29 cellular contexts compared by ENCODE assay signal in genomic region chr16:69114976-69115355, GRCh38.
"Had no signal": no experiment of that assay in that cellular context is flagged by ENCODE, and none has a peak within 500 bp of the region (broad histone marks: within the 10 kb centered on the region; RNA-seq: fewer than 3 reads in every experiment).

No MANE protein-coding gene starts in this region.

- H3K36me3 Mint-ChIP-seq: natural killer cell had no signal

- H3K4me3 Mint-ChIP-seq: immature natural killer cell; mesothelial cell of epicardium; naive B cell; natural killer cell; nephron progenitor cell; neural progenitor cell; stimulated activated memory B cell treated with anti-CD40 and anti-IgM and Interleukin-4, amounts not matched to agents 10 μg/mL and 1 μg/mL and 100 μg/mL, for 72 hours had no signal

- ATAC-seq: heart left ventricle; left colon; left lung; lower lobe of right lung; natural killer cell; right lobe of liver; stimulated activated memory B cell treated with anti-CD40 and anti-IgM and Interleukin-4, amounts not matched to agents 10 μg/mL and 1 μg/mL and 100 μg/mL, for 72 hours; stimulated activated naive CD8-positive, alpha-beta T cell treated with anti-CD3 and anti-CD28 coated beads, Interleukin-15, Interleukin-2, amounts not matched to agents 100 U/mL and 50 U/mL, for 24 hours had no signal

- H3K27ac Mint-ChIP-seq: mesothelial cell of epicardium; natural killer cell; progenitor cell of endocrine pancreas; stimulated activated memory B cell treated with anti-CD40 and anti-IgM and Interleukin-4, amounts not matched to agents 10 μg/mL and 1 μg/mL and 100 μg/mL, for 72 hours had no signal

- H3K4me1 Mint-ChIP-seq: mesothelial cell of epicardium had no signal

- H3K27me3 Mint-ChIP-seq: naive B cell, progenitor cell of endocrine pancreas had no signal

- H3K9me3 Mint-ChIP-seq: immature natural killer cell; mesothelial cell of epicardium; naive B cell; natural killer cell; nephron progenitor cell; neural progenitor cell; stimulated activated memory B cell treated with anti-CD40 and anti-IgM and Interleukin-4, amounts not matched to agents 10 μg/mL and 1 μg/mL and 100 μg/mL, for 72 hours had no signal

- DNase-seq: heart left ventricle; hypothalamus; immature natural killer cell; kidney; left colon; lower lobe of right lung; mammary epithelial cell; mesenchymal stem cell; naive B cell; natural killer cell; nephron progenitor cell; occipital lobe; small intestine; stimulated activated CD4-positive, alpha-beta T cell treated with anti-CD3 and anti-CD28 coated beads, Interleukin-1b, Interleukin-23, amount 100 ng/mL, for 48 hours; stimulated activated CD4-positive, alpha-beta T cell treated with anti-CD3 and anti-CD28 coated beads, Interleukin-2, amount 100 ng/mL, for 48 hours; stimulated activated CD4-positive, alpha-beta T cell treated with anti-CD3 and anti-CD28 coated beads, Interleukin-4, amount 100 ng/mL, for 4 hours; stimulated activated CD8-positive, alpha-beta memory T cell treated with anti-CD3 and anti-CD28 coated beads, Interleukin-4, amount 100 ng/mL, for 48 hours; stimulated activated naive CD8-positive, alpha-beta T cell treated with anti-CD3 and anti-CD28 coated beads, Interleukin-15, Interleukin-2, amounts not matched to agents 100 U/mL and 50 U/mL, for 24 hours; stomach; testis; thyroid gland; transverse colon; upper lobe of left lung had no signal
